Comparison of ENCODE assay signal across 9 cellular contexts in genomic region chr3:66481071-66482001, GRCh38. TPM values are rescaled to one million over a fixed set of nuclear protein-coding genes. Genes with fewer than 3 reads are reported as not detected.
DNase-seq lines count a peak whose midpoint lies in the region; ATAC-seq and TF ChIP-seq lines count a peak whose summit lies in the region.
"Had no signal": no experiment of that assay in that cellular context is flagged by ENCODE, and none has a peak within 500 bp of the region (broad histone marks: within the 10 kb centered on the region; RNA-seq: fewer than 3 reads in every experiment).

No MANE protein-coding gene starts in this region.

- H3K4me1 ChIP-seq in heart left ventricle (peaks cover 24 to 100% (median 92%) of the 10 kb centered on the region in 12 donors), upper lobe of right lung (peaks cover 70% of the 10 kb centered on the region), endodermal cell (ENCODE audit: control insufficient read depth, insufficient read depth, low read length) (peaks cover 52% of the 10 kb centered on the region)

- no peaks in the 10 kb centered on the region for H3K27me3 Mint-ChIP-seq in T-helper 2 cell treated with Interferon-gamma antibody and Interleukin-4, amounts not matched to agents 5 μg/mL and 100 μg/mL, for 36 hours (ENCODE audit: low read depth)
- no peaks in the 10 kb centered on the region for H3K27me3 Mint-ChIP-seq in endodermal cell (ENCODE audit: insufficient read depth)

- TF ChIP-seq POLR2A in heart left ventricle (IDR thresholded peaks at IDR 0.05) = no peak

- H3K4me3 ChIP-seq in heart left ventricle = peak overlapping the region in 1 of 12 donors; percentile 1
- no peak overlapping the region for H3K4me3 ChIP-seq in upper lobe of right lung
- H3K4me3 ChIP-seq in endodermal cell (ENCODE audit: low read length) = no peak overlapping the region

- H3K9me3 Mint-ChIP-seq in T-helper 2 cell treated with Interferon-gamma antibody and Interleukin-4, amounts not matched to agents 5 μg/mL and 100 μg/mL, for 36 hours = peaks cover 14% of the 10 kb centered on the region
- no peaks in the 10 kb centered on the region for H3K9me3 Mint-ChIP-seq in endodermal cell
- H3K9me3 Mint-ChIP-seq: HFFc6 had no signal

- H3K27ac ChIP-seq in heart left ventricle (peak overlapping the region in 11 of 12 donors; percentile 50 to 98 (median 87)), upper lobe of right lung (peak overlapping the region; percentile 52), endodermal cell (ENCODE audit: low read depth, low read length) (no peak overlapping the region)

- intact Hi-C loops in heart left ventricle (cut with DNase I) (loop anchor here in 1 of 10 donors (10.0 kb wide), 1 partner anchor 207 kb away; no protein-coding TSS in a partner anchor), left ventricle myocardium superior (cut with micrococcal nuclease) (no loop called here), upper lobe of right lung (cut with DNase I) (no loop called here)

- H3K4me3 Mint-ChIP-seq in T-helper 2 cell treated with Interferon-gamma antibody and Interleukin-4, amounts not matched to agents 5 μg/mL and 100 μg/mL, for 36 hours = peak overlapping the region; percentile 76
- no peak overlapping the region for H3K4me3 Mint-ChIP-seq in endodermal cell
- H3K4me3 Mint-ChIP-seq: HFFc6 had no signal

- no peaks in the 10 kb centered on the region for H3K9me3 ChIP-seq in heart left ventricle
- H3K9me3 ChIP-seq in upper lobe of right lung = no peaks in the 10 kb centered on the region
- H3K9me3 ChIP-seq in endodermal cell (ENCODE audit: control insufficient read depth, low read length) = no peaks in the 10 kb centered on the region

- 35 to 45% (median 40%) methylated on average over 13 of the region's 13 CpGs for WGBS in heart left ventricle, 4 donors
- WGBS in endodermal cell (ENCODE audit: insufficient coverage in 1 of 2, insufficient read length in 1 of 2), 2 experiments = 81 to 85% methylated on average over 4 to 13 of the region's 13 CpGs

- TF ChIP-seq CTCF in heart left ventricle (IDR thresholded peaks at IDR 0.05) (no peak), upper lobe of right lung (IDR thresholded peaks at IDR 0.05) (no peak), endodermal cell (conservative IDR thresholded peaks at IDR 0.05) (no peak)

- H3K36me3 Mint-ChIP-seq in T-helper 2 cell treated with Interferon-gamma antibody and Interleukin-4, amounts not matched to agents 5 μg/mL and 100 μg/mL, for 36 hours (ENCODE audit: low read depth) = peaks cover 36% of the 10 kb centered on the region
- no peaks in the 10 kb centered on the region for H3K36me3 Mint-ChIP-seq in endodermal cell (ENCODE audit: low read depth)

- no peaks in the 10 kb centered on the region for H3K36me3 ChIP-seq in heart left ventricle
- no peaks in the 10 kb centered on the region for H3K36me3 ChIP-seq in upper lobe of right lung
- H3K36me3 ChIP-seq in endodermal cell (ENCODE audit: control insufficient read depth, insufficient read depth, low read length) = peaks cover 5% of the 10 kb centered on the region

- no peak overlapping the region for H3K9ac ChIP-seq in endodermal cell (ENCODE audit: extremely low read depth, low read length, poor library complexity, severe bottlenecking)

- H3K27me3 ChIP-seq in heart left ventricle = no peaks in the 10 kb centered on the region
- no peaks in the 10 kb centered on the region for H3K27me3 ChIP-seq in upper lobe of right lung
- H3K27me3 ChIP-seq in endodermal cell (ENCODE audit: control insufficient read depth, insufficient read depth, low read length, poor library complexity, severe bottlenecking) = no peaks in the 10 kb centered on the region

- DNase-seq in heart left ventricle = no peak
- DNase-seq in left ventricle myocardium superior = no peak
- DNase-seq in T-helper 2 cell treated with Interferon-gamma antibody and Interleukin-4, amounts not matched to agents 5 μg/mL and 100 μg/mL, for 36 hours (ENCODE audit: low spot score) = no peak
- peak; percentile 61 for DNase-seq in left lobe of liver (ENCODE audit: low spot score)
- no peak for DNase-seq in upper lobe of right lung
- DNase-seq in endodermal cell = no peak
- no peak for DNase-seq in activated effector memory CD4-positive, alpha-beta T cell treated with anti-CD3 and anti-CD28 coated beads, Interleukin-2, amount 50 U/mL, for 16 hours
- DNase-seq: HFFc6 had no signal

- peak overlapping the region; percentile 88 for H3K27ac Mint-ChIP-seq in T-helper 2 cell treated with Interferon-gamma antibody and Interleukin-4, amounts not matched to agents 5 μg/mL and 100 μg/mL, for 36 hours
- H3K27ac Mint-ChIP-seq in endodermal cell = no peak overlapping the region
- H3K27ac Mint-ChIP-seq: HFFc6 had no signal

- peaks cover 70% of the 10 kb centered on the region for H3K4me1 Mint-ChIP-seq in T-helper 2 cell treated with Interferon-gamma antibody and Interleukin-4, amounts not matched to agents 5 μg/mL and 100 μg/mL, for 36 hours (ENCODE audit: low read depth)
- H3K4me1 Mint-ChIP-seq in endodermal cell = peaks cover 55% of the 10 kb centered on the region

- ATAC-seq in heart left ventricle (no peak), left ventricle myocardium superior (no peak), left lobe of liver (peak; percentile 55), upper lobe of right lung (no peak), HG03039 (IDR thresholded peaks at IDR 0.05; ENCODE audit: unreplicated experiment) (no peak)

RNA-seq across cellular contexts. Expression of gene LRIG1, which starts 19.5 kb away (rescaled TPM):
- total RNA-seq in heart left ventricle (100 to 1,000 TPM in 4 of 9 donors, 10 to 100 TPM in 5; 71.0 to 161 (median 98.3) TPM), left ventricle myocardium superior (104 TPM), left lobe of liver (18.6 TPM), upper lobe of right lung (56.2 TPM), endodermal cell (10 to 100 TPM; 37.5 to 42.3 TPM)
- 10 to 100 TPM; 42.3 to 52.9 TPM for polyA plus RNA-seq in heart left ventricle
- polyA plus RNA-seq in endodermal cell (2013, experiment 1 of 2) = 119 TPM
- 96.5 TPM for polyA plus RNA-seq in endodermal cell (2013, experiment 2 of 2)
